In genomic region chr14:105346880-105347586, GRCh38 we compare ENCODE assay signal across 3 cellular contexts.
TF ChIP-seq lines count a peak whose summit lies in the region.

No MANE protein-coding gene starts in this region.

TF ChIP-seq in HEK293, 187 proteins besides CTCF, POLR2A, EP300 and RAD21:
- TF ChIP-seq ZNF133 (tag by site-specific recombination; IDR thresholded peaks at IDR 0.05): no peak
- no peak for TF ChIP-seq ZNF23 (tag by site-specific recombination; IDR thresholded peaks at IDR 0.05; ENCODE audit: borderline replicate concordance)
- peak; percentile 26; the same call in 1 of the 2 replicates for TF ChIP-seq KLF1 (tag by site-specific recombination; IDR thresholded peaks at IDR 0.05)

TF ChIP-seq in K562, 482 proteins besides CTCF, POLR2A, EP300 and RAD21:
- TF ChIP-seq KDM4B (IDR thresholded peaks at IDR 0.05; ENCODE audit: borderline replicate concordance in 2 of 2, low read depth in 1 of 2): no peak
- TF ChIP-seq PHF8 (IDR thresholded peaks at IDR 0.05; ENCODE audit: borderline replicate concordance, low read length): no peak
- TF ChIP-seq ZNF740 (CRISPR knock-in tag; IDR thresholded peaks at IDR 0.05): peak; percentile 39; the same call in 1 of the 2 replicates
- no peak for TF ChIP-seq ZNF740 (tag; IDR thresholded peaks at IDR 0.05)
- no peak for TF ChIP-seq THRAP3 (IDR thresholded peaks at IDR 0.05; ENCODE audit: borderline replicate concordance)

TF ChIP-seq in HEK293T, 16 proteins besides CTCF, POLR2A, EP300 and RAD21:
- TF ChIP-seq FOXM1 (IDR thresholded peaks at IDR 0.05; ENCODE audit: borderline replicate concordance) (no peak), BHLHE40 (IDR thresholded peaks at IDR 0.05; ENCODE audit: borderline replicate concordance) (no peak), L3MBTL2 (conservative IDR thresholded peaks at IDR 0.05) (no peak), LEF1 (IDR thresholded peaks at IDR 0.05; ENCODE audit: borderline replicate concordance) (no peak), FOXK2 (IDR thresholded peaks at IDR 0.05) (no peak), ARNT (IDR thresholded peaks at IDR 0.05) (no peak), NFRKB (IDR thresholded peaks at IDR 0.05) (no peak), ZNF384 (IDR thresholded peaks at IDR 0.05) (no peak), PKNOX1 (IDR thresholded peaks at IDR 0.05) (no peak)
